Comparison of ENCODE assay signal across 20 cellular contexts in genomic region chrX:17497193-17497592, GRCh38.
"Had no signal": no experiment of that assay in that cellular context is flagged by ENCODE, and none has a peak within 500 bp of the region (broad histone marks: within the 10 kb centered on the region; RNA-seq: fewer than 3 reads in every experiment).

No MANE protein-coding gene starts in this region.

- H3K9me3 ChIP-seq: heart right ventricle, left lung, thoracic aorta, tibial nerve, upper lobe of left lung had no signal

- DNase-seq: cortex of kidney; effector memory CD8-positive, alpha-beta T cell; foreskin melanocyte; glutamatergic neuron; heart right ventricle; hippocampal formation; left cardiac atrium; left lung; naive thymus-derived CD8-positive, alpha-beta T cell; nephron progenitor cell; nucleus accumbens; psoas muscle; right cardiac atrium; sigmoid colon; stimulated activated CD4-positive, alpha-beta T cell treated with anti-CD3 and anti-CD28 coated beads, Interleukin-2, amount 100 ng/mL, for 48 hours; stimulated activated naive B cell treated with anti-CD40 and anti-IgM and Interleukin-4, amounts not matched to agents 10 μg/mL and 1 μg/mL and 100 μg/mL, for 72 hours; upper lobe of left lung had no signal

- H3K4me3 Mint-ChIP-seq: effector memory CD8-positive, alpha-beta T cell; naive thymus-derived CD8-positive, alpha-beta T cell; nephron progenitor cell; stimulated activated naive B cell treated with anti-CD40 and anti-IgM and Interleukin-4, amounts not matched to agents 10 μg/mL and 1 μg/mL and 100 μg/mL, for 72 hours; stimulated activated naive CD8-positive, alpha-beta T cell treated with anti-CD3 and anti-CD28 coated beads, Interleukin-15, Interleukin-2, amounts not matched to agents 100 ng/mL and 50 ng/mL, for 24 hours had no signal

- H3K27me3 Mint-ChIP-seq: effector memory CD8-positive, alpha-beta T cell had no signal

- H3K4me1 ChIP-seq: left lung, psoas muscle, sigmoid colon had no signal

- H3K36me3 Mint-ChIP-seq: stimulated activated naive B cell treated with anti-CD40 and anti-IgM and Interleukin-4, amounts not matched to agents 10 μg/mL and 1 μg/mL and 100 μg/mL, for 72 hours had no signal

- H3K27ac ChIP-seq: heart right ventricle, left lung, psoas muscle, sigmoid colon, thoracic aorta, tibial nerve, upper lobe of left lung had no signal

- ATAC-seq: effector memory CD8-positive, alpha-beta T cell; heart right ventricle; left cardiac atrium; left lung; naive thymus-derived CD8-positive, alpha-beta T cell; psoas muscle; right cardiac atrium; stimulated activated naive B cell treated with anti-CD40 and anti-IgM and Interleukin-4, amounts not matched to agents 10 μg/mL and 1 μg/mL and 100 μg/mL, for 72 hours had no signal

- H3K4me1 Mint-ChIP-seq: naive thymus-derived CD8-positive, alpha-beta T cell; stimulated activated naive B cell treated with anti-CD40 and anti-IgM and Interleukin-4, amounts not matched to agents 10 μg/mL and 1 μg/mL and 100 μg/mL, for 72 hours had no signal

- H3K4me3 ChIP-seq: heart right ventricle, left lung, psoas muscle, sigmoid colon, thoracic aorta, tibial nerve, upper lobe of left lung had no signal

- H3K27me3 ChIP-seq: left lung, sigmoid colon, tibial nerve, upper lobe of left lung had no signal

- H3K36me3 ChIP-seq: heart right ventricle, left lung, sigmoid colon, thoracic aorta, tibial nerve, upper lobe of left lung had no signal

- H3K27ac Mint-ChIP-seq: effector memory CD8-positive, alpha-beta T cell; naive thymus-derived CD8-positive, alpha-beta T cell; nephron progenitor cell; stimulated activated naive B cell treated with anti-CD40 and anti-IgM and Interleukin-4, amounts not matched to agents 10 μg/mL and 1 μg/mL and 100 μg/mL, for 72 hours; stimulated activated naive CD8-positive, alpha-beta T cell treated with anti-CD3 and anti-CD28 coated beads, Interleukin-15, Interleukin-2, amounts not matched to agents 100 ng/mL and 50 ng/mL, for 24 hours had no signal
